1 cellular context compared by ENCODE assay signal in the genomic region with DNA sequence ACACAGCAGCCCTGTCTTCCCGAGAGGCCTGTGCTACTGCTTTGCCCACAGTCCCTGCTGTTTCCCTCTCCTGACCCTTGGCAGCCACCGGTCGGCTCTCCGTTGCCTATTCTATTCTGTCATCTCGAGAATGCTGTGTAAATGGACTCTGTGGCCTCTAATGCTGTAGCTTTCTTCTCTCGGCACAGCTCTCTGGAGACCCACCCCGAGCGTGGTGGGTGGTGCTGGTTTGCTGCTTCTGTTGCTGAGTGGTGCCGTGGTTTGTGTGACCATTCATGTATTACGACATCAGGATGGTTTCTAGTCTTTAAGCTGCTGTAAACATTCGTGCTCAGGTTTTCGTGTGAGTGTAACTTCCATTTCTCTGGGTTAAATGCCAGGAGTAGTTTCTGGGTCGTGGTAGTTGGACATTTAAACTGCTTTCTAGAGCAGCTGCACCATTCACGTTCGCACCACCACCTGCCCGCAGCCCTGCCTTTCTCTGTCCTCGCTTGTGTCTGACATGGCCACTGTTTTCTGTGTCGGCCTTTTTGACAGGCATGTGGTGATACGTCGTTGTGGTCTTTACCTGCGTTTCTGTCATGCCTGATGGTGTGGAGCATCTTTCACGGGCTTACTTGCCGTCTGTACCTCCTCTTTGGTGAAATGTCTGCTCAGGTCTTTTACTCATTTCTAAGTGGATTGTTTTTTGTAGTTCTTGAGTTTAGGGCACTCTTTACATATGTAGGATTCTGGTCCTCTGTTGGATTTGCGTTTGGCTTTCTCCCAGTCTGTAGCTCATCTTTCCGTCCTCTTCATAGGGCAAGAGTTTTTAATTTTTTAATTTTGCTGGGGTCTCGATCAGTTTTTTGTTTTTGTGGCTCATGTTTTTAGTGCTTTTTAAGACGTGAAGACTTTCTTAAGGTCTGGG.
TF ChIP-seq lines count a peak whose summit lies in the region.

No MANE protein-coding gene starts in this region.

TF ChIP-seq in K562, 482 proteins besides CTCF, POLR2A, EP300 and RAD21 (continued from another document):
- no peak for TF ChIP-seq CHD2 (IDR thresholded peaks at IDR 0.05; ENCODE audit: low read depth, low read length)
- 0 out of 4 replicates have a peak, but pooled peaks of 1 of the 2 experiments have one; percentile 32 for TF ChIP-seq ARNT (IDR thresholded peaks at IDR 0.05)
- no peak for TF ChIP-seq ILF3 (IDR thresholded peaks at IDR 0.05; ENCODE audit: borderline replicate concordance)
